Comparison of ENCODE assay signal across 12 cellular contexts in genomic region chr17:17943281-17943984, GRCh38. TPM values are rescaled to one million over a fixed set of nuclear protein-coding genes. Genes with fewer than 3 reads are reported as not detected.
DNase-seq lines count a peak whose midpoint lies in the region; ATAC-seq and TF ChIP-seq lines count a peak whose summit lies in the region.
"Had no signal": no experiment of that assay in that cellular context is flagged by ENCODE, and none has a peak within 500 bp of the region (broad histone marks: within the 10 kb centered on the region; RNA-seq: fewer than 3 reads in every experiment).

No MANE protein-coding gene starts in this region.

- no peaks in the 10 kb centered on the region for H3K79me2 ChIP-seq in trophoblast cell (ENCODE audit: control insufficient read depth, insufficient read depth, low read length, poor library complexity)

- H2BK12ac ChIP-seq in trophoblast cell (ENCODE audit: low read length): no peak overlapping the region

- ATAC-seq in CD4-positive, CD25-positive, alpha-beta regulatory T cell (ENCODE audit: low read depth in 2 of 2): no peak
- ATAC-seq in HG03378 (IDR thresholded peaks at IDR 0.05; ENCODE audit: unreplicated experiment) (no peak), GM19328 (IDR thresholded peaks at IDR 0.05; ENCODE audit: unreplicated experiment) (no peak)

- H3K14ac ChIP-seq in trophoblast cell (ENCODE audit: low read length): peak overlapping the region; percentile 4

- no peaks in the 10 kb centered on the region for H3K4me1 ChIP-seq in CD4-positive, CD25-positive, alpha-beta regulatory T cell (ENCODE audit: control insufficient read depth, insufficient read depth, low read length, poor library complexity, severe bottlenecking)
- H3K4me1 ChIP-seq in trophoblast cell (ENCODE audit: control insufficient read depth in 1 of 2, insufficient read depth in 2 of 2, low read length in 2 of 2): peaks cover 22 to 35% of the 10 kb centered on the region in 2 experiments

- H3K9me3 Mint-ChIP-seq in CD4-positive, CD25-positive, alpha-beta regulatory T cell: no peaks in the 10 kb centered on the region

- no peak overlapping the region for H3K4ac ChIP-seq in trophoblast cell (ENCODE audit: low read depth, low read length)

- no peak overlapping the region for H3K23ac ChIP-seq in trophoblast cell (ENCODE audit: low read length)

- H2BK5ac ChIP-seq in trophoblast cell (ENCODE audit: low read depth, low read length, poor library complexity): peak overlapping the region; percentile 4

- H2AK5ac ChIP-seq in trophoblast cell (ENCODE audit: low read length): no peak overlapping the region

- H3K4me1 Mint-ChIP-seq in CD4-positive, CD25-positive, alpha-beta regulatory T cell: peaks cover 24 to 50% (median 29%) of the 10 kb centered on the region in 4 donors

- no peak overlapping the region for H3K9ac ChIP-seq in trophoblast cell (ENCODE audit: low read length)

- WGBS in trophoblast cell (ENCODE audit: extremely low coverage, insufficient coverage, insufficient read length): no CpG with 5 or more reads among the region's 3 CpGs

- no peak overlapping the region for H2BK120ac ChIP-seq in trophoblast cell (ENCODE audit: insufficient read depth, low read length, poor library complexity)

- H3K9me3 ChIP-seq in CD4-positive, CD25-positive, alpha-beta regulatory T cell (ENCODE audit: control insufficient read depth in 2 of 2, low read length in 2 of 2): no peaks in the 10 kb centered on the region
- H3K9me3 ChIP-seq in trophoblast cell (ENCODE audit: insufficient read depth, low read depth, low read length): no peaks in the 10 kb centered on the region

- H3K4me2 ChIP-seq in trophoblast cell (ENCODE audit: low read length): no peak overlapping the region

- no peak overlapping the region for H4K91ac ChIP-seq in trophoblast cell (ENCODE audit: low read depth, low read length)

- DNase-seq in CD4-positive, CD25-positive, alpha-beta regulatory T cell: peak in 1 of 3 donors; percentile 13
- DNase-seq in NB4 (ENCODE audit: low read depth): peak; percentile 57
- DNase-seq in epithelial cell of prostate (ENCODE audit: low read depth, low spot score): no peak
- peak in 1 of 2 donors; percentile 67 for DNase-seq in trophoblast cell
- no peak for DNase-seq in NCI-H2029 (lab: John Stamatoyannopoulos, UW)
- no peak for DNase-seq in NCI-H187 (lab: John Stamatoyannopoulos, UW)
- DNase-seq: activated CD4-positive, CD25-positive, alpha-beta regulatory T cell; amniotic stem cell; Kasumi-1; stimulated activated CD4-positive, alpha-beta T cell treated with anti-CD3 and anti-CD28 coated beads, Interleukin-2, amount 100 ng/mL, for 48 hours had no signal

- no peak for TF ChIP-seq POLR2A in NB4 (IDR thresholded peaks at IDR 0.05; ENCODE audit: extremely low read depth, insufficient read length)

- H3K27me3 ChIP-seq in CD4-positive, CD25-positive, alpha-beta regulatory T cell (ENCODE audit: control insufficient read depth, insufficient read depth, low read length): no peaks in the 10 kb centered on the region
- no peaks in the 10 kb centered on the region for H3K27me3 ChIP-seq in trophoblast cell (ENCODE audit: insufficient read depth, low read length)

- H3K27ac ChIP-seq in CD4-positive, CD25-positive, alpha-beta regulatory T cell (ENCODE audit: insufficient read depth, low read length, poor library complexity, severe bottlenecking): no peak overlapping the region
- peak overlapping the region; percentile 62 for H3K27ac ChIP-seq in epithelial cell of prostate
- peak overlapping the region; percentile 5 for H3K27ac ChIP-seq in trophoblast cell (ENCODE audit: low read depth, low read length)

- no peaks in the 10 kb centered on the region for H3K27me3 Mint-ChIP-seq in CD4-positive, CD25-positive, alpha-beta regulatory T cell

- peaks cover 8% of the 10 kb centered on the region for H3K36me3 Mint-ChIP-seq in CD4-positive, CD25-positive, alpha-beta regulatory T cell

- peaks cover 10% of the 10 kb centered on the region for H3K79me1 ChIP-seq in trophoblast cell (ENCODE audit: low read length)

- H2AFZ ChIP-seq in trophoblast cell (ENCODE audit: insufficient read depth, low read length, poor library complexity): no peak overlapping the region

- peak overlapping the region in 2 of 3 donors; percentile 2 to 20 for H3K27ac Mint-ChIP-seq in CD4-positive, CD25-positive, alpha-beta regulatory T cell

- no peak overlapping the region for H4K8ac ChIP-seq in trophoblast cell (ENCODE audit: low read depth, low read length)

- TF ChIP-seq CTCF in NB4 (IDR thresholded peaks at IDR 0.05; ENCODE audit: low read depth, low read length): peak; percentile 19

- H3K4me3 ChIP-seq in CD4-positive, CD25-positive, alpha-beta regulatory T cell (ENCODE audit: low read depth, low read length): no peak overlapping the region
- no peak overlapping the region for H3K4me3 ChIP-seq in NB4 (ENCODE audit: low read depth, low read length)
- no peak overlapping the region for H3K4me3 ChIP-seq in trophoblast cell (ENCODE audit: low read depth, low read length)

- peak overlapping the region in 1 of 4 donors; percentile 16 for H3K4me3 Mint-ChIP-seq in CD4-positive, CD25-positive, alpha-beta regulatory T cell

- no peak overlapping the region for H3K18ac ChIP-seq in trophoblast cell (ENCODE audit: low read length)

- H3K36me3 ChIP-seq in CD4-positive, CD25-positive, alpha-beta regulatory T cell (ENCODE audit: control insufficient read depth, insufficient read depth, low read length): no peaks in the 10 kb centered on the region
- H3K36me3 ChIP-seq in trophoblast cell (ENCODE audit: control insufficient read depth in 1 of 2, insufficient read depth in 2 of 2, low read length in 2 of 2): no peaks in the 10 kb centered on the region

- H4K12ac ChIP-seq in trophoblast cell (ENCODE audit: low read depth, low read length): no peak overlapping the region

RNA-seq across cellular contexts. Expression of gene TOM1L2, which starts 28.8 kb away (rescaled TPM):
- total RNA-seq in CD4-positive, CD25-positive, alpha-beta regulatory T cell: 50.8 TPM
- polyA plus RNA-seq in CD4-positive, CD25-positive, alpha-beta regulatory T cell: 1 to 10 TPM; 4.0 to 8.3 (median 6.1) TPM
- polyA plus RNA-seq in trophoblast cell (2013): 76.2 and 80.2 TPM in 2 replicates

RNA-seq across cellular contexts. Expression of gene DRC3, which starts 29.2 kb away (rescaled TPM):
- total RNA-seq in CD4-positive, CD25-positive, alpha-beta regulatory T cell: not detected
- not detected for polyA plus RNA-seq in CD4-positive, CD25-positive, alpha-beta regulatory T cell
- polyA plus RNA-seq in trophoblast cell (2013): 0.39 and 0.47 TPM in 2 replicates
